ENCODE assay signal across 8 cellular contexts in genomic region chr1:175319112-175319911, GRCh38.
DNase-seq lines count a peak whose midpoint lies in the region; ATAC-seq, FAIRE-seq and TF ChIP-seq lines count a peak whose summit lies in the region.

No MANE protein-coding gene starts in this region.

- FAIRE-seq in HTR-8/SVneo (lab: Jason Lieb, UNC): peak; percentile 16

- H3K4me1 Mint-ChIP-seq in activated T-helper 1 cell treated with anti-CD3 and anti-CD28 coated beads, Interleukin-12 subunit alpha, Interleukin-12 subunit beta, Interleukin-2, Interleukin-4 antibody, amounts not matched to agents 30 ng/mL and 10 ng/mL and 1 ng/mL, durations not matched to agents 14 hours and 24 hours and 36 hours (ENCODE audit: low read depth): peaks cover 12% of the 10 kb centered on the region

- CTCF ChIA-PET in BJ (lab: Yijun Ruan, JAX): interaction anchor here (0.6 to 7.3 kb wide), 28 partner anchors 8 to 1054 kb away, joined by 3 to 126 read pairs (median 4); no protein-coding TSS in a partner anchor

- H3K9me3 Mint-ChIP-seq in activated T-helper 1 cell treated with anti-CD3 and anti-CD28 coated beads, Interleukin-12 subunit alpha, Interleukin-12 subunit beta, Interleukin-2, Interleukin-4 antibody, amounts not matched to agents 30 ng/mL and 10 ng/mL and 1 ng/mL, durations not matched to agents 14 hours and 24 hours and 36 hours: no peaks in the 10 kb centered on the region

- peaks cover 11% of the 10 kb centered on the region for H3K27me3 Mint-ChIP-seq in activated T-helper 1 cell treated with anti-CD3 and anti-CD28 coated beads, Interleukin-12 subunit alpha, Interleukin-12 subunit beta, Interleukin-2, Interleukin-4 antibody, amounts not matched to agents 30 ng/mL and 10 ng/mL and 1 ng/mL, durations not matched to agents 14 hours and 24 hours and 36 hours (ENCODE audit: insufficient read depth)

- ATAC-seq in GM19324 (IDR thresholded peaks at IDR 0.05; ENCODE audit: low FRiP score, unreplicated experiment): peak; percentile 77

- intact Hi-C loops in activated T-helper 1 cell treated with anti-CD3 and anti-CD28 coated beads, Interleukin-12 subunit alpha, Interleukin-12 subunit beta, Interleukin-2, Interleukin-4 antibody, amounts not matched to agents 30 ng/mL and 10 ng/mL and 1 ng/mL, durations not matched to agents 14 hours and 24 hours and 36 hours (cut with micrococcal nuclease): loop anchor here (1.0 kb wide), 3 partner anchors 40 to 290 kb away; no protein-coding TSS in a partner anchor

- DNase-seq in BJ (ENCODE audit: low read depth): peak; percentile 3
- DNase-seq in HTR-8/SVneo (ENCODE audit: insufficient read length, low spot score): peak; percentile 48
- DNase-seq in RKO (ENCODE audit: low spot score): peak; percentile 65
- DNase-seq in activated T-helper 1 cell treated with anti-CD3 and anti-CD28 coated beads, Interleukin-12 subunit alpha, Interleukin-12 subunit beta, Interleukin-2, Interleukin-4 antibody, amounts not matched to agents 30 ng/mL and 10 ng/mL and 1 ng/mL, durations not matched to agents 14 hours and 24 hours and 36 hours (ENCODE audit: low spot score): peak; percentile 47
- DNase-seq in foreskin fibroblast: peak; percentile 10 to 63
- DNase-seq in nucleus accumbens (lab: John Stamatoyannopoulos, UW): peak in 44 of 56 donors; percentile 2 to 74 (median 26)
- peak; percentile 51 for DNase-seq in stromal cell of bone marrow (ENCODE audit: low read depth)

- POLR2A ChIA-PET in BJ (lab: Charles Lee): no interaction called here

- H3K27ac Mint-ChIP-seq in activated T-helper 1 cell treated with anti-CD3 and anti-CD28 coated beads, Interleukin-12 subunit alpha, Interleukin-12 subunit beta, Interleukin-2, Interleukin-4 antibody, amounts not matched to agents 30 ng/mL and 10 ng/mL and 1 ng/mL, durations not matched to agents 14 hours and 24 hours and 36 hours: no peak overlapping the region

- TF ChIP-seq CTCF in BJ (IDR thresholded peaks at IDR 0.05; ENCODE audit: insufficient read depth, low read depth, low read length) (peak; percentile 85), foreskin fibroblast (IDR thresholded peaks at IDR 0.05; ENCODE audit: low read depth, low read length) (peak; percentile 76)

- H3K36me3 ChIP-seq in BJ (ENCODE audit: control insufficient read depth, insufficient read depth, low read length): no peaks in the 10 kb centered on the region

- H3K27me3 ChIP-seq in BJ (ENCODE audit: control insufficient read depth, insufficient read depth, low read length): no peaks in the 10 kb centered on the region

- no peaks in the 10 kb centered on the region for H3K36me3 Mint-ChIP-seq in activated T-helper 1 cell treated with anti-CD3 and anti-CD28 coated beads, Interleukin-12 subunit alpha, Interleukin-12 subunit beta, Interleukin-2, Interleukin-4 antibody, amounts not matched to agents 30 ng/mL and 10 ng/mL and 1 ng/mL, durations not matched to agents 14 hours and 24 hours and 36 hours (ENCODE audit: low read depth)

- no peak overlapping the region for H3K4me3 Mint-ChIP-seq in activated T-helper 1 cell treated with anti-CD3 and anti-CD28 coated beads, Interleukin-12 subunit alpha, Interleukin-12 subunit beta, Interleukin-2, Interleukin-4 antibody, amounts not matched to agents 30 ng/mL and 10 ng/mL and 1 ng/mL, durations not matched to agents 14 hours and 24 hours and 36 hours

- H3K4me3 ChIP-seq in BJ (ENCODE audit: low read depth, low read length) (no peak overlapping the region), foreskin fibroblast (ENCODE audit: low read depth in 1 of 2, low read length in 2 of 2) (no peak overlapping the region)

Comparison
In these comparisons a context has a peak if more than half of its experiments do, and no peak if none do; other contexts are left out.
1. DNase-seq: peak in every context shown above with its lines; median percentile 65 in RKO; 51 in stromal cell of bone marrow; 48 in HTR-8/SVneo; 47 in activated T-helper 1 cell treated with anti-CD3 and anti-CD28 coated beads, Interleukin-12 subunit alpha, Interleukin-12 subunit beta, Interleukin-2, Interleukin-4 antibody, amounts not matched to agents 30 ng/mL and 10 ng/mL and 1 ng/mL, durations not matched to agents 14 hours and 24 hours and 36 hours; 36 in foreskin fibroblast; 26 in nucleus accumbens; 3 in BJ.